13 cellular contexts compared by ENCODE assay signal in the genomic region with DNA sequence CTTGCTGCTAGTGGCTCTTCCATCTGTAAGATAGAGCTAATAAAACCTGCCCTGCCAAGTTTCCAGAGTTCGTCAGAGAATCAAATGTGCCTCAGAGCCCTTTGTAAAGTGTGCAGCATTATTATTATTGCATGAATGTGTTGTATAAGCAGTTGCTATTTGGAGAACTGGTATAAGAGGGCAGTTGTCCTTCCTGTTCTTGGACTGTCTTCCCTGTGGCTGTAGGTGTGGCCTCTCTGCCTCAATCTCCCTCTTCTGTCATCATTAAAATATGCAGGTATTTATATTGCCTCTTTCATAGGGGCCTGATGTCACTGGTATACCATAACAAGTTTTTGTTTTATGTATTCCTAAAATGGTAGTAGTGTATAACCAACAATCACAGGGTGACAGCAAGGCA. TPM values are rescaled to one million over a fixed set of nuclear protein-coding genes. Genes with fewer than 3 reads are reported as not detected.
DNase-seq lines count a peak whose midpoint lies in the region; ATAC-seq and TF ChIP-seq lines count a peak whose summit lies in the region.
"Had no signal": no experiment of that assay in that cellular context is flagged by ENCODE, and none has a peak within 500 bp of the region (broad histone marks: within the 10 kb centered on the region; RNA-seq: fewer than 3 reads in every experiment).

No MANE protein-coding gene starts in this region.

- H3K4me3 Mint-ChIP-seq in CD4-positive, alpha-beta T cell = peak overlapping the region; percentile 98
- peak overlapping the region; percentile 49 for H3K4me3 Mint-ChIP-seq in HFFc6
- peak overlapping the region; percentile 64 for H3K4me3 Mint-ChIP-seq in activated naive CD8-positive, alpha-beta T cell treated with anti-CD3 and anti-CD28 coated beads for 36 hours
- peak overlapping the region in 9 of 10 donors; percentile 60 to 91 (median 70) for H3K4me3 Mint-ChIP-seq in naive thymus-derived CD4-positive, alpha-beta T cell

- POLR2A ChIA-PET in CD4-positive, alpha-beta T cell (lab: Charles Lee) = interaction anchor here (0.9 to 6.0 kb wide), 3 partner anchors 15 to 162 kb away, joined by 3 to 68 read pairs (median 5); no protein-coding TSS in a partner anchor
- POLR2A ChIA-PET in naive thymus-derived CD4-positive, alpha-beta T cell (lab: Charles Lee) = interaction anchor here (1.5 kb wide), 1 partner anchor 632 kb away, joined by 3 read pairs; no protein-coding TSS in a partner anchor

- CTCF ChIA-PET in CD4-positive, alpha-beta T cell (lab: Charles Lee) = no interaction called here
- CTCF ChIA-PET in naive thymus-derived CD4-positive, alpha-beta T cell (lab: Charles Lee) = interaction anchor here (1.3 to 1.7 kb wide), 2 partner anchors 15 to 24 kb away, joined by 3 read pairs; no protein-coding TSS in a partner anchor

- H3K27ac Mint-ChIP-seq in CD4-positive, alpha-beta T cell = peak overlapping the region; percentile 95
- peak overlapping the region; percentile 61 for H3K27ac Mint-ChIP-seq in HFFc6
- H3K27ac Mint-ChIP-seq in activated naive CD8-positive, alpha-beta T cell treated with anti-CD3 and anti-CD28 coated beads for 36 hours = peak overlapping the region; percentile 86
- peak overlapping the region; percentile 21 to 92 (median 87) for H3K27ac Mint-ChIP-seq in naive thymus-derived CD4-positive, alpha-beta T cell

- H3K27ac ChIP-seq in CD4-positive, alpha-beta T cell (ENCODE audit: low read depth, low read length) = peak overlapping the region; percentile 7
- H3K27ac ChIP-seq in naive thymus-derived CD4-positive, alpha-beta T cell (ENCODE audit: low read depth, low read length) = peak overlapping the region; percentile 75
- H3K27ac ChIP-seq: esophagus muscularis mucosa had no signal

- no peaks in the 10 kb centered on the region for H3K27me3 Mint-ChIP-seq in CD4-positive, alpha-beta T cell
- H3K27me3 Mint-ChIP-seq in HFFc6 (ENCODE audit: insufficient read depth) = no peaks in the 10 kb centered on the region
- no peaks in the 10 kb centered on the region for H3K27me3 Mint-ChIP-seq in activated naive CD8-positive, alpha-beta T cell treated with anti-CD3 and anti-CD28 coated beads for 36 hours
- no peaks in the 10 kb centered on the region for H3K27me3 Mint-ChIP-seq in naive thymus-derived CD4-positive, alpha-beta T cell

- no peak for TF ChIP-seq CTCF in CD4-positive, alpha-beta T cell (IDR thresholded peaks at IDR 0.05)
- TF ChIP-seq CTCF in HFFc6 (IDR thresholded peaks at IDR 0.05) = no peak

- no peaks in the 10 kb centered on the region for H3K27me3 ChIP-seq in CD4-positive, alpha-beta T cell (ENCODE audit: control insufficient read depth, insufficient read depth, low read length)
- H3K27me3 ChIP-seq in naive thymus-derived CD4-positive, alpha-beta T cell (ENCODE audit: control insufficient read depth in 2 of 2, insufficient read depth in 2 of 2, low read length in 2 of 2) = no peaks in the 10 kb centered on the region
- H3K27me3 ChIP-seq: esophagus muscularis mucosa had no signal

- H3K36me3 ChIP-seq in naive thymus-derived CD4-positive, alpha-beta T cell (ENCODE audit: control insufficient read depth in 2 of 3, insufficient read depth in 3 of 3, low read length in 3 of 3) = no peaks in the 10 kb centered on the region
- H3K36me3 ChIP-seq: esophagus muscularis mucosa had no signal

- no peak for DNase-seq in CD4-positive, alpha-beta T cell
- DNase-seq in HFFc6 (no peak), NOMO-1 treated with DMSO at 0.1 percent for 48 hours (lab: John Stamatoyannopoulos, UW; ENCODE audit: unreplicated experiment) (no peak), NCI-H1092 (lab: John Stamatoyannopoulos, UW) (no peak), left cardiac atrium (no peak)
- no peak for DNase-seq in activated naive CD8-positive, alpha-beta T cell treated with anti-CD3 and anti-CD28 coated beads for 36 hours
- no peak for DNase-seq in naive thymus-derived CD4-positive, alpha-beta T cell
- DNase-seq: MM.1S; NCI-H446; stimulated activated CD8-positive, alpha-beta memory T cell treated with anti-CD3 and anti-CD28 coated beads, Interleukin-4, amount 100 ng/mL, for 48 hours had no signal

- peaks cover 81% of the 10 kb centered on the region for H3K4me1 Mint-ChIP-seq in CD4-positive, alpha-beta T cell (ENCODE audit: low read depth)
- peaks cover 65% of the 10 kb centered on the region for H3K4me1 Mint-ChIP-seq in HFFc6 (ENCODE audit: low read depth)
- peaks cover 69% of the 10 kb centered on the region for H3K4me1 Mint-ChIP-seq in activated naive CD8-positive, alpha-beta T cell treated with anti-CD3 and anti-CD28 coated beads for 36 hours
- H3K4me1 Mint-ChIP-seq in naive thymus-derived CD4-positive, alpha-beta T cell = peaks cover 22 to 82% (median 77%) of the 10 kb centered on the region in 7 donors

- peak overlapping the region; percentile 0 for H3K4me3 ChIP-seq in naive thymus-derived CD4-positive, alpha-beta T cell (ENCODE audit: low read length)
- H3K4me3 ChIP-seq: esophagus muscularis mucosa, GM12878 had no signal

- H3K36me3 Mint-ChIP-seq in CD4-positive, alpha-beta T cell (ENCODE audit: low read depth) = peaks cover 4% of the 10 kb centered on the region
- no peaks in the 10 kb centered on the region for H3K36me3 Mint-ChIP-seq in HFFc6 (ENCODE audit: low read depth)
- peaks cover 2% of the 10 kb centered on the region for H3K36me3 Mint-ChIP-seq in activated naive CD8-positive, alpha-beta T cell treated with anti-CD3 and anti-CD28 coated beads for 36 hours
- H3K36me3 Mint-ChIP-seq in naive thymus-derived CD4-positive, alpha-beta T cell = no peaks in the 10 kb centered on the region

- H3K4me1 ChIP-seq in naive thymus-derived CD4-positive, alpha-beta T cell (ENCODE audit: control insufficient read depth in 2 of 2, insufficient read depth in 2 of 2, low read length in 2 of 2) = peaks cover 64 to 70% of the 10 kb centered on the region in 2 donors

- no peaks in the 10 kb centered on the region for H3K9me3 ChIP-seq in CD4-positive, alpha-beta T cell (ENCODE audit: control insufficient read depth, low read length)
- H3K9me3 ChIP-seq in naive thymus-derived CD4-positive, alpha-beta T cell (ENCODE audit: control insufficient read depth in 2 of 3, low read length in 3 of 3) = no peaks in the 10 kb centered on the region
- H3K9me3 ChIP-seq: esophagus muscularis mucosa had no signal

- no peaks in the 10 kb centered on the region for H3K9me3 Mint-ChIP-seq in CD4-positive, alpha-beta T cell
- H3K9me3 Mint-ChIP-seq in HFFc6 = no peaks in the 10 kb centered on the region
- H3K9me3 Mint-ChIP-seq in activated naive CD8-positive, alpha-beta T cell treated with anti-CD3 and anti-CD28 coated beads for 36 hours = no peaks in the 10 kb centered on the region
- H3K9me3 Mint-ChIP-seq in naive thymus-derived CD4-positive, alpha-beta T cell = no peaks in the 10 kb centered on the region

- intact Hi-C loops in CD4-positive, alpha-beta T cell (cut with DNase I, micrococcal nuclease) = loop anchor here (10.0 kb wide), 2 partner anchors 123 to 207 kb away; partner anchors contain the start of genes MAMLD1 (in 1 of the 2) and MTMR1 (in 1 of the 2)
- intact Hi-C loops in naive thymus-derived CD4-positive, alpha-beta T cell (cut with micrococcal nuclease) = loop anchor here in 1 of 2 donors (2.0 kb wide), 1 partner anchor 207 kb away; no protein-coding TSS in a partner anchor
- intact Hi-C loops in left cardiac atrium (cut with DNase I) = no loop called here

- no peak for ATAC-seq in CD4-positive, alpha-beta T cell (ENCODE audit: poor library complexity)
- no peak for ATAC-seq in naive thymus-derived CD4-positive, alpha-beta T cell
- no peak for ATAC-seq in HG03095 (IDR thresholded peaks at IDR 0.05; ENCODE audit: unreplicated experiment)
- ATAC-seq in left cardiac atrium = no peak
- ATAC-seq: GM12878 had no signal

RNA-seq across cellular contexts. Expression of gene MTM1, which starts 3.8 kb away (rescaled TPM):
- 10 to 100 TPM; 20.6 to 26.9 TPM for total RNA-seq in CD4-positive, alpha-beta T cell
- 10 to 100 TPM in 3 of 6 experiments, 1 to 10 TPM in 3; 8.1 to 12.2 (median 10.0) TPM for total RNA-seq in HFFc6 (2021; fragmentation: NEBNext Ultra II Directional; extraction: Animal tissue kit (Norgen Biotek cat#: 25700))
- 10 to 100 TPM; 11.6 to 12.8 TPM for total RNA-seq in activated naive CD8-positive, alpha-beta T cell treated with anti-CD3 and anti-CD28 coated beads for 36 hours
- 10 to 100 TPM; 21.8 to 34.7 (median 28.8) TPM for total RNA-seq in naive thymus-derived CD4-positive, alpha-beta T cell
- 10 to 100 TPM; 11.9 to 14.7 TPM for polyA plus RNA-seq in naive thymus-derived CD4-positive, alpha-beta T cell
- 10 to 100 TPM; 10.4 to 14.1 TPM for total RNA-seq in left cardiac atrium

Comparison
In these comparisons a context has a peak if more than half of its experiments do, and no peak if none do; other contexts are left out.
1. intact Hi-C loops: an anchor here in CD4-positive, alpha-beta T cell (10.0 kb wide); none called in left cardiac atrium.